2 cellular contexts compared by ENCODE assay signal in genomic region chr1:196323869-196324268, GRCh38.
TF ChIP-seq lines count a peak whose summit lies in the region.

No MANE protein-coding gene starts in this region.

TF ChIP-seq in SK-N-SH, 30 proteins besides CTCF, POLR2A, EP300 and RAD21 (continued from another document):
- no peak for TF ChIP-seq FOXM1 (IDR thresholded peaks at IDR 0.05; ENCODE audit: low read depth)
- TF ChIP-seq NFIC (IDR thresholded peaks at IDR 0.05; ENCODE audit: borderline replicate concordance) = no peak
- no peak for TF ChIP-seq MXI1 (IDR thresholded peaks at IDR 0.05; ENCODE audit: low read depth, low read length)
- TF ChIP-seq MEF2A (IDR thresholded peaks at IDR 0.05; ENCODE audit: borderline replicate concordance, low read depth) = no peak
- no peak for TF ChIP-seq RFX5 (IDR thresholded peaks at IDR 0.05; ENCODE audit: low read length)
- no peak for TF ChIP-seq FOSL2 (IDR thresholded peaks at IDR 0.05; ENCODE audit: borderline replicate concordance, low read depth)

TF ChIP-seq in SK-N-SH treated with all-trans-retinoic acid at 6 μM for 48 hours, 23 proteins besides CTCF, POLR2A, EP300 and RAD21 (continued from another document):
- no peak for TF ChIP-seq CSRNP3 (CRISPR knock-in tag; IDR thresholded peaks at IDR 0.05)
- no peak for TF ChIP-seq OSR1 (CRISPR knock-in tag; IDR thresholded peaks at IDR 0.05)
- no peak for TF ChIP-seq ZFP3 (CRISPR knock-in tag; IDR thresholded peaks at IDR 0.05)
